ENCODE assay signal across 9 cellular contexts in the genomic region with DNA sequence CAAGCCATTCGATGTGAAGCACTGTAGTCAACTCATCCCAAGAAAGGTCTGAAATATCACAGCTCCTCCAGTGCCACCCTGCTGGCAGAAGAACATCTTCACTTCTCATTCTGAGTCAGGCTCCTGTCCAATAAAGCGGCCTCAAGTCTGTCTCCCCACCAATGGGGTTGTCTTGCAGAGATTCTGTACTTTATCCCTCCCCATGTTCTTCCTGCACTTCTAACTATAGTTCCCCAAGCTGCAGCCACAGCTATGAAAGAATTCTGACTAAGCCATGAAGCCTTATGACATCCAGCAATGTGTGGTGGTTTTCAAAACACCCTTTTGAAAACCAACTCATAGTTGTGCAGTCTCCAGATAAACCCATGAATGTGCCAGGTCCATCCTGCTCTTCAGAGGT. TPM values are rescaled to one million over a fixed set of nuclear protein-coding genes. Genes with fewer than 3 reads are reported as not detected.
DNase-seq lines count a peak whose midpoint lies in the region; ATAC-seq, FAIRE-seq and TF ChIP-seq lines count a peak whose summit lies in the region.
"Had no signal": no experiment of that assay in that cellular context is flagged by ENCODE, and none has a peak within 500 bp of the region (broad histone marks: within the 10 kb centered on the region; RNA-seq: fewer than 3 reads in every experiment).

No MANE protein-coding gene starts in this region.

- no peaks in the 10 kb centered on the region for H3K9me3 ChIP-seq in astrocyte (ENCODE audit: insufficient read depth, low read depth, low read length)
- H3K9me3 ChIP-seq in lower lobe of right lung: no peaks in the 10 kb centered on the region
- H3K9me3 ChIP-seq in kidney (ENCODE audit: control insufficient read depth in 1 of 2, low read length in 2 of 2): no peaks in the 10 kb centered on the region

- no peak overlapping the region for H2AFZ ChIP-seq in astrocyte (ENCODE audit: low read depth, low read length)

- DNase-seq in stimulated activated CD4-positive, alpha-beta T cell treated with anti-CD3 and anti-CD28 coated beads, Interleukin-1b, Interleukin-23, amount 100 ng/mL, for 48 hours: peak; percentile 24
- no peak for DNase-seq in stimulated activated CD4-positive, alpha-beta T cell treated with anti-CD3 and anti-CD28 coated beads, Interleukin-2, amount 100 ng/mL, for 24 hours
- peak; percentile 92 for DNase-seq in astrocyte (ENCODE audit: low read depth)
- DNase-seq in lower lobe of right lung: no peak
- DNase-seq in kidney: no peak
- no peak for DNase-seq in stimulated activated naive CD4-positive, alpha-beta T cell treated with Interleukin-2 at 50 U/mL for 16 hours (lab: John Stamatoyannopoulos, UW)
- DNase-seq in DMS114 treated with DMSO at 0.1 percent for 48 hours (lab: John Stamatoyannopoulos, UW; ENCODE audit: unreplicated experiment): no peak

- peaks cover 21% of the 10 kb centered on the region for H3K36me3 Mint-ChIP-seq in astrocyte (ENCODE audit: low read depth, unreplicated experiment)

- H3K36me3 ChIP-seq in astrocyte (ENCODE audit: insufficient read depth, low read length) (peaks cover 8% of the 10 kb centered on the region), lower lobe of right lung (peaks cover 24% of the 10 kb centered on the region), kidney (ENCODE audit: control insufficient read depth in 1 of 2, insufficient read depth in 2 of 2, low read length in 2 of 2) (peaks cover 5% of the 10 kb centered on the region in 2 donors)

- H3K9ac ChIP-seq in astrocyte (ENCODE audit: low read length) (peak overlapping the region; percentile 72), kidney (ENCODE audit: low read length in 2 of 2) (no peak overlapping the region)

- FAIRE-seq in astrocyte (lab: Jason Lieb, UNC) (no peak), kidney (lab: Jason Lieb, UNC) (no peak)

- TF ChIP-seq CTCF in astrocyte (IDR thresholded peaks at IDR 0.05; ENCODE audit: insufficient read depth, low read depth, low read length): no peak
- TF ChIP-seq CTCF in lower lobe of right lung (IDR thresholded peaks at IDR 0.05): no peak
- no peak for TF ChIP-seq CTCF in kidney (IDR thresholded peaks at IDR 0.05; ENCODE audit: borderline replicate concordance, extremely low read depth, insufficient read depth)

- H3K4me2 ChIP-seq in astrocyte (ENCODE audit: low read length): peak overlapping the region; percentile 66

- peaks cover 98% of the 10 kb centered on the region for H3K79me2 ChIP-seq in astrocyte (ENCODE audit: insufficient read depth, low read length)

- intact Hi-C loops in lower lobe of right lung (cut with DNase I) (no loop called here), kidney (cut with DNase I) (no loop called here)

- H4K20me1 ChIP-seq in astrocyte (ENCODE audit: insufficient read depth, low read length): peaks cover 83% of the 10 kb centered on the region

- H3K4me3 Mint-ChIP-seq in astrocyte (ENCODE audit: unreplicated experiment): peak overlapping the region; percentile 66

- H3K27me3 ChIP-seq in astrocyte (ENCODE audit: insufficient read depth, low read length) (no peaks in the 10 kb centered on the region), lower lobe of right lung (ENCODE audit: low read depth) (no peaks in the 10 kb centered on the region)

- ATAC-seq in lower lobe of right lung (peak; percentile 46 to 48), HG03039 (IDR thresholded peaks at IDR 0.05; ENCODE audit: unreplicated experiment) (no peak)

- H3K4me3 ChIP-seq in astrocyte (ENCODE audit: insufficient read depth, low read depth, low read length) (no peak overlapping the region), lower lobe of right lung (no peak overlapping the region), kidney (ENCODE audit: low read length in 2 of 2) (no peak overlapping the region)

- H3K27me3 Mint-ChIP-seq in astrocyte (ENCODE audit: low read depth, unreplicated experiment): no peaks in the 10 kb centered on the region

- peak overlapping the region; percentile 98 for H3K27ac Mint-ChIP-seq in astrocyte (ENCODE audit: unreplicated experiment)

- H3K27ac ChIP-seq in astrocyte (ENCODE audit: low read depth, low read length) (peak overlapping the region; percentile 95), lower lobe of right lung (peak overlapping the region; percentile 47), kidney (ENCODE audit: low read depth in 2 of 2, low read length in 2 of 2) (no peak overlapping the region)

- peaks cover 60% of the 10 kb centered on the region for H3K4me1 ChIP-seq in astrocyte (ENCODE audit: insufficient read depth, low read length)
- H3K4me1 ChIP-seq in lower lobe of right lung: peaks cover 94% of the 10 kb centered on the region
- H3K4me1 ChIP-seq in kidney (ENCODE audit: control insufficient read depth in 1 of 2, insufficient read depth in 1 of 2, low read depth in 1 of 2, low read length in 2 of 2): peaks cover 8 to 20% of the 10 kb centered on the region in 2 donors

- H3K9me3 Mint-ChIP-seq in astrocyte (ENCODE audit: unreplicated experiment): no peaks in the 10 kb centered on the region

- H3K4me1 Mint-ChIP-seq in astrocyte (ENCODE audit: low read depth, unreplicated experiment): peaks cover 74% of the 10 kb centered on the region

RNA-seq across cellular contexts. Expression of a gene that starts 6.8 kb away (rescaled TPM):
- 121 and 143 TPM in 2 replicates for total RNA-seq in astrocyte
- 258 TPM for total RNA-seq in lower lobe of right lung
- total RNA-seq in kidney: 144 TPM
- 99.4 TPM for polyA plus RNA-seq in kidney (ENCODE audit: insufficient read depth, low read depth, low replicate concordance)

RNA-seq across cellular contexts. Expression of a gene that starts 54.9 kb away (rescaled TPM):
- not detected in 2 replicates for total RNA-seq in astrocyte
- total RNA-seq in lower lobe of right lung: not detected
- total RNA-seq in kidney: not detected
- not detected for polyA plus RNA-seq in kidney (ENCODE audit: insufficient read depth, low read depth, low replicate concordance)
- total RNA-seq: T-helper 1 cell treated with Interleukin-12 subunit alpha and Interleukin-12 subunit beta and Interleukin-4 antibody, amounts not matched to agents 30 ng/mL and 1 ng/mL, for 36 hours had no signal

RNA-seq across cellular contexts. Expression of a gene that starts 59.9 kb away (rescaled TPM):
- total RNA-seq in astrocyte: not detected in 2 replicates
- total RNA-seq in lower lobe of right lung: 0.30 TPM
- 0.13 TPM for total RNA-seq in kidney
- not detected for polyA plus RNA-seq in kidney (ENCODE audit: insufficient read depth, low read depth, low replicate concordance)
- total RNA-seq: T-helper 1 cell treated with Interleukin-12 subunit alpha and Interleukin-12 subunit beta and Interleukin-4 antibody, amounts not matched to agents 30 ng/mL and 1 ng/mL, for 36 hours had no signal

Comparison
In these comparisons a context has a peak if more than half of its experiments do, and no peak if none do; other contexts are left out.
1. DNase-seq: peak in stimulated activated CD4-positive, alpha-beta T cell treated with anti-CD3 and anti-CD28 coated beads, Interleukin-1b, Interleukin-23, amount 100 ng/mL, for 48 hours (single experiment) and astrocyte (single experiment); none in stimulated activated CD4-positive, alpha-beta T cell treated with anti-CD3 and anti-CD28 coated beads, Interleukin-2, amount 100 ng/mL, for 24 hours (0 of 2), lower lobe of right lung (single experiment), kidney (single experiment), stimulated activated naive CD4-positive, alpha-beta T cell treated with Interleukin-2 at 50 U/mL for 16 hours (single experiment) and DMS114 treated with DMSO at 0.1 percent for 48 hours (single experiment).
2. H3K27ac ChIP-seq: peak in astrocyte (single experiment) and lower lobe of right lung (single experiment); none in kidney (0 of 2).